9 cellular contexts compared by ENCODE assay signal in genomic region chr6:2111162-2111677, GRCh38.
DNase-seq lines count a peak whose midpoint lies in the region; ATAC-seq and TF ChIP-seq lines count a peak whose summit lies in the region.
"Had no signal": no experiment of that assay in that cellular context is flagged by ENCODE, and none has a peak within 500 bp of the region (broad histone marks: within the 10 kb centered on the region; RNA-seq: fewer than 3 reads in every experiment).

No MANE protein-coding gene starts in this region.

- peaks cover 0 to 7% of the 10 kb centered on the region in 2 experiments; a peak in 1 of 4 replicates for H3K4me1 ChIP-seq in SK-N-SH (ENCODE audit: control insufficient read depth in 1 of 2, insufficient read depth in 2 of 2, low read depth in 1 of 2, low read length in 1 of 2)

- no peak overlapping the region for H3K9ac ChIP-seq in SK-N-SH

- CTCF ChIA-PET in SK-N-SH (lab: Yijun Ruan, JAX), result interaction anchor here (0.7 to 1.9 kb wide), 4 partner anchors 87 to 515 kb away, joined by 3 to 11 read pairs (median 3); no protein-coding TSS in a partner anchor

- TF ChIP-seq EP300 in SK-N-SH (IDR thresholded peaks at IDR 0.05; ENCODE audit: borderline replicate concordance in 1 of 2, low read depth in 1 of 2, low read length in 1 of 2), result peak in 1 of 2 experiments; percentile 15; a peak in 1 of 4 replicates

- ATAC-seq in GM19452 (IDR thresholded peaks at IDR 0.05; ENCODE audit: unreplicated experiment) (peak; percentile 74), GM18907 (IDR thresholded peaks at IDR 0.05; ENCODE audit: unreplicated experiment) (no peak)

- H3K4me2 ChIP-seq in SK-N-SH, result peak overlapping the region; percentile 18; the same call in 1 of the 2 replicates

- H3K4me3 ChIP-seq in AG10803 (ENCODE audit: low read length), result no peak overlapping the region
- H3K4me3 ChIP-seq in SK-N-SH (ENCODE audit: low read depth in 2 of 2, low read length in 1 of 2), result no peak overlapping the region
- H3K4me3 ChIP-seq: SK-N-MC had no signal

- no peaks in the 10 kb centered on the region for H3K9me3 ChIP-seq in SK-N-SH

- H4K20me1 ChIP-seq in SK-N-SH (ENCODE audit: insufficient read depth), result no peaks in the 10 kb centered on the region

- H2AFZ ChIP-seq in SK-N-SH (ENCODE audit: low read depth), result no peak overlapping the region

- H3K36me3 ChIP-seq in SK-N-SH (replicated peaks in 1 of 2; ENCODE audit: control insufficient read depth in 1 of 2, insufficient read depth in 2 of 2, low read length in 1 of 2), result no peaks in the 10 kb centered on the region

- no peaks in the 10 kb centered on the region for H3K27me3 ChIP-seq in SK-N-SH (ENCODE audit: insufficient read depth)

- TF ChIP-seq CTCF in AG10803 (conservative IDR thresholded peaks at IDR 0.05; ENCODE audit: low read length), result no peak
- TF ChIP-seq CTCF in SK-N-SH (IDR thresholded peaks at IDR 0.05), result no peak

- intact Hi-C loops in head of caudate nucleus (cut with DNase I), result no loop called here

- H3K9me2 ChIP-seq in SK-N-SH, result no peaks in the 10 kb centered on the region

- no peaks in the 10 kb centered on the region for H3K79me2 ChIP-seq in SK-N-SH (ENCODE audit: insufficient read depth)

- peaks cover 3% of the 10 kb centered on the region for H3F3A ChIP-seq in SK-N-SH (replicated peaks; ENCODE audit: insufficient read depth)

- peak; percentile 37 for DNase-seq in AG10803 (ENCODE audit: low read depth)
- DNase-seq in SK-N-SH, result no peak
- peak; percentile 90 for DNase-seq in glomerular endothelial cell (ENCODE audit: extremely low read depth, low read depth, low spot score)
- no peak for DNase-seq in GM19238 (ENCODE audit: insufficient read length, low spot score)
- DNase-seq in NCI-H128 (lab: John Stamatoyannopoulos, UW; ENCODE audit: unreplicated experiment), result no peak
- no peak for DNase-seq in head of caudate nucleus

- peak overlapping the region in 1 of 2 experiments; percentile 73; a peak in 2 of 4 replicates for H3K27ac ChIP-seq in SK-N-SH (ENCODE audit: low read depth in 2 of 2, low read length in 1 of 2)
- H3K27ac ChIP-seq: SK-N-MC had no signal

- 67% methylated on average over 5 of the region's 5 CpGs for WGBS in SK-N-SH (ENCODE audit: low lambda C conversion rate)

- TF ChIP-seq RAD21 in SK-N-SH (IDR thresholded peaks at IDR 0.05; ENCODE audit: low read length), result no peak

- POLR2A ChIA-PET in SK-N-SH (lab: Yijun Ruan, JAX), result no interaction called here

TF ChIP-seq in SK-N-SH, 30 proteins besides CTCF, POLR2A, EP300 and RAD21:
- TF ChIP-seq SIN3A (IDR thresholded peaks at IDR 0.05; ENCODE audit: borderline replicate concordance, low read depth, low read length), result no peak
- TF ChIP-seq REST (IDR thresholded peaks at IDR 0.05; ENCODE audit: low read depth, low read length), result no peak
- TF ChIP-seq GATA2 (CRISPR knock-in tag; IDR thresholded peaks at IDR 0.05), result no peak
- no peak for TF ChIP-seq CHD2 (IDR thresholded peaks at IDR 0.05; ENCODE audit: low read length, partially characterized antibody)
- no peak for TF ChIP-seq ELF1 (IDR thresholded peaks at IDR 0.05)
- peak; percentile 57; the same call in 1 of the 2 replicates for TF ChIP-seq PBX3 (IDR thresholded peaks at IDR 0.05)
- no peak; the same call in 1 of the 2 replicates for TF ChIP-seq NFIC (IDR thresholded peaks at IDR 0.05; ENCODE audit: borderline replicate concordance)
- TF ChIP-seq TEAD4 (IDR thresholded peaks at IDR 0.05; ENCODE audit: borderline replicate concordance, insufficient read depth), result no peak
- peak; percentile 81 for TF ChIP-seq FOSL2 (IDR thresholded peaks at IDR 0.05; ENCODE audit: borderline replicate concordance, low read depth)
- TF ChIP-seq TAF1 (IDR thresholded peaks at IDR 0.05; ENCODE audit: borderline replicate concordance, low read depth, low read length), result no peak
- no peak for TF ChIP-seq NRF1 (IDR thresholded peaks at IDR 0.05; ENCODE audit: low read depth, low read length)
- no peak for TF ChIP-seq MAX (IDR thresholded peaks at IDR 0.05; ENCODE audit: low read depth)
- no peak for TF ChIP-seq YY1 (IDR thresholded peaks at IDR 0.05; ENCODE audit: low read depth)
- peak; percentile 48 for TF ChIP-seq TCF12 (IDR thresholded peaks at IDR 0.05)
- TF ChIP-seq GABPA (IDR thresholded peaks at IDR 0.05; ENCODE audit: low read depth), result no peak
- no peak for TF ChIP-seq USF2 (IDR thresholded peaks at IDR 0.05; ENCODE audit: borderline replicate concordance, low read depth, low read length)
- peak; percentile 65 for TF ChIP-seq JUND (IDR thresholded peaks at IDR 0.05)
- no peak for TF ChIP-seq RXRA (IDR thresholded peaks at IDR 0.05; ENCODE audit: borderline replicate concordance, low read depth)
- no peak for TF ChIP-seq FOXJ3 (CRISPR knock-in tag; IDR thresholded peaks at IDR 0.05)
- no peak for TF ChIP-seq FOXM1 (IDR thresholded peaks at IDR 0.05; ENCODE audit: low read depth)
- no peak for TF ChIP-seq RFX5 (IDR thresholded peaks at IDR 0.05; ENCODE audit: low read length)
- no peak for TF ChIP-seq EZH2phosphoT487 (IDR thresholded peaks at IDR 0.05; ENCODE audit: borderline replicate concordance, low read depth)
- TF ChIP-seq RCOR1 (IDR thresholded peaks at IDR 0.05; ENCODE audit: low read length), result no peak
- TF ChIP-seq MEF2A (IDR thresholded peaks at IDR 0.05; ENCODE audit: borderline replicate concordance, low read depth), result no peak

Comparison
In these comparisons a context has a peak if more than half of its experiments do, and no peak if none do; other contexts are left out.
1. DNase-seq: peak in AG10803 (single experiment) and glomerular endothelial cell (single experiment); none in SK-N-SH (single experiment), GM19238 (single experiment), NCI-H128 (single experiment) and head of caudate nucleus (0 of 42).